15 cellular contexts compared by ENCODE assay signal in genomic region chr7:44126574-44126973, GRCh38. TPM values are rescaled to one million over a fixed set of nuclear protein-coding genes. Genes with fewer than 3 reads are reported as not detected.
"Had no signal": no experiment of that assay in that cellular context is flagged by ENCODE, and none has a peak within 500 bp of the region (broad histone marks: within the 10 kb centered on the region; RNA-seq: fewer than 3 reads in every experiment).

No MANE protein-coding gene starts in this region.

RNA-seq across cellular contexts. Expression of gene MYL7, which starts 14.6 kb away (rescaled TPM):
- total RNA-seq: activated B cell treated with CpG ODN at 0.5 μM for 24 hours; activated CD4-positive, alpha-beta memory T cell treated with anti-CD3 and anti-CD28 coated beads for 36 hours; activated CD4-positive, alpha-beta T cell treated with anti-CD3 and anti-CD28 coated beads, Interleukin-2, amount 10 ng/mL, durations not matched to agents 24 days and 14 days; activated CD8-positive, alpha-beta memory T cell treated with anti-CD3 and anti-CD28 coated beads for 36 hours; activated CD8-positive, alpha-beta T cell treated with anti-CD3 and anti-CD28 coated beads for 36 hours; activated naive CD4-positive, alpha-beta T cell treated with anti-CD3 and anti-CD28 coated beads for 36 hours; activated naive CD4-positive, alpha-beta T cell treated with anti-CD3 and anti-CD28 coated beads, Interleukin-2, amount 50 U/mL, for 72 hours; activated naive CD8-positive, alpha-beta T cell treated with anti-CD3 and anti-CD28 coated beads for 36 hours; activated T-cell treated with anti-CD3 and anti-CD28 coated beads, Interleukin-2, amount 50 U/mL, for 72 hours; activated T-helper 1 cell treated with anti-CD3 and anti-CD28 coated beads, Interleukin-12 subunit alpha, Interleukin-12 subunit beta, Interleukin-2, Interleukin-4 antibody, amounts not matched to agents 30 ng/mL and 10 ng/mL and 1 ng/mL, durations not matched to agents 14 hours and 24 hours and 36 hours; activated T-helper 17 cell treated with anti-CD3 and anti-CD28 coated beads, Interleukin-2, amount 50 U/mL, for 72 hours; adrenal gland; aorta; body of pancreas; chondrocyte had no signal
